14 cellular contexts compared by ENCODE assay signal in genomic region chr18:31679133-31679731, GRCh38. TPM values are rescaled to one million over a fixed set of nuclear protein-coding genes. Genes with fewer than 3 reads are reported as not detected.
A peak's percentile ranks its signal among the peaks of the same experiment; 100 is the strongest.
DNase-seq lines count a peak whose midpoint lies in the region; ATAC-seq, FAIRE-seq and TF ChIP-seq lines count a peak whose summit lies in the region.
"Had no signal": no experiment of that assay in that cellular context is flagged by ENCODE, and none has a peak within 500 bp of the region (broad histone marks: within the 10 kb centered on the region; RNA-seq: fewer than 3 reads in every experiment).

No MANE protein-coding gene starts in this region.

- intact Hi-C loops in pancreas (cut with DNase I), result no loop called here

- WGBS in GM23248 (ENCODE audit: low coverage in 1 of 2, low lambda C conversion rate in 2 of 2, missing lambda C conversion rate in 2 of 2), 2 experiments, result 44 to 46% methylated on average over 3 of the region's 3 CpGs
- 72 to 79% methylated on average over 3 of the region's 3 CpGs for WGBS in pancreas, 2 donors

- H2AFZ ChIP-seq in GM23248, result peak overlapping the region; percentile 62; the same call in 1 of the 2 replicates

- H3K9ac ChIP-seq in GM23248, result no peak overlapping the region; the same call in 1 of the 2 replicates

- H3F3A ChIP-seq in GM23248 (ENCODE audit: insufficient read depth), result peaks cover 21% of the 10 kb centered on the region

- H3K9me2 ChIP-seq in GM23248 (ENCODE audit: insufficient read depth), result no peaks in the 10 kb centered on the region

- no peaks in the 10 kb centered on the region for H3K27me3 ChIP-seq in GM23248 (replicated peaks; ENCODE audit: insufficient read depth)
- H3K27me3 ChIP-seq in pancreas, result no peaks in the 10 kb centered on the region

- no peak for TF ChIP-seq CTCF in pancreas (IDR thresholded peaks at IDR 0.05)

- peak overlapping the region; percentile 43 for H3K4me2 ChIP-seq in GM23248 (ENCODE audit: unreplicated experiment)

- ATAC-seq in SK-N-SH treated with all-trans-retinoic acid at 6 μM for 48 hours, result peak; percentile 54
- peak; percentile 55 to 76 (median 65) for ATAC-seq in pancreas
- no peak for ATAC-seq in HG02588 (IDR thresholded peaks at IDR 0.05; ENCODE audit: unreplicated experiment)

- H3K4me1 ChIP-seq in GM23248 (ENCODE audit: insufficient read depth) (peaks cover 14% of the 10 kb centered on the region), pancreas (peaks cover 0 to 12% (median 10%) of the 10 kb centered on the region in 3 donors)

- H4K20me1 ChIP-seq in GM23248 (ENCODE audit: insufficient read depth), result no peaks in the 10 kb centered on the region

- no peak for FAIRE-seq in pancreas (lab: Jason Lieb, UNC)

- H3K9me3 ChIP-seq in GM23248 (ENCODE audit: low read depth) (no peaks in the 10 kb centered on the region), pancreas (no peaks in the 10 kb centered on the region)

- DNase-seq in GM23248 (peak; percentile 88), fibroblast of gingiva (ENCODE audit: low read depth) (peak; percentile 67), pancreas (no peak), caudate nucleus (lab: John Stamatoyannopoulos, UW) (no peak), DMS79 treated with DMSO at 0.1 percent for 48 hours (lab: John Stamatoyannopoulos, UW) (no peak), hippocampal formation (lab: John Stamatoyannopoulos, UW) (no peak)
- DNase-seq: activated CD4-positive, alpha-beta T cell treated with anti-CD3 and anti-CD28 coated beads, Interleukin-2, amount 10 ng/mL, durations not matched to agents 24 days and 14 days; activated naive CD4-positive, alpha-beta T cell treated with anti-CD3 and anti-CD28 coated beads for 36 hours; NCI-H1048; NCI-H524 treated with DMSO at 0.1 percent for 48 hours; stimulated activated CD4-positive, alpha-beta T cell treated with anti-CD3 and anti-CD28 coated beads, Interleukin-2, amount 100 ng/mL, for 24 hours had no signal

- H3K4me3 ChIP-seq in GM23248 (peak overlapping the region; percentile 31; the same call in 1 of the 2 replicates), pancreas (no peak overlapping the region)

- in situ Hi-C loops in GM23248 (cut with MboI), result no loop called here

- no peaks in the 10 kb centered on the region for H3K36me3 ChIP-seq in GM23248 (ENCODE audit: low read depth)
- H3K36me3 ChIP-seq in pancreas, result no peaks in the 10 kb centered on the region

- no peaks in the 10 kb centered on the region for H3K79me2 ChIP-seq in GM23248 (ENCODE audit: insufficient read depth)

- H3K27ac ChIP-seq in GM23248, result peak overlapping the region; percentile 62
- H3K27ac ChIP-seq in pancreas, result peak overlapping the region in 2 of 4 donors; percentile 30 to 50
- no peak overlapping the region for H3K27ac ChIP-seq in caudate nucleus (ENCODE audit: low read depth, low read length)
- H3K27ac ChIP-seq: C4-2B had no signal

TF ChIP-seq in SK-N-SH treated with all-trans-retinoic acid at 6 μM for 48 hours, 23 proteins besides CTCF, POLR2A, EP300 and RAD21:
- no peak for TF ChIP-seq ZNF565 (CRISPR knock-in tag; conservative IDR thresholded peaks at IDR 0.05; ENCODE audit: low read depth)
- no peak for TF ChIP-seq TCF4 (CRISPR knock-in tag; IDR thresholded peaks at IDR 0.05; ENCODE audit: borderline replicate concordance)
- no peak for TF ChIP-seq ZC3H10 (CRISPR knock-in tag; IDR thresholded peaks at IDR 0.05)
- no peak for TF ChIP-seq ARNTL (CRISPR knock-in tag; IDR thresholded peaks at IDR 0.05; ENCODE audit: borderline replicate concordance, low read depth)
- TF ChIP-seq ZNF70 (CRISPR knock-in tag; IDR thresholded peaks at IDR 0.05), result no peak
- no peak for TF ChIP-seq OSR1 (CRISPR knock-in tag; IDR thresholded peaks at IDR 0.05)
- TF ChIP-seq, protein P1, sequence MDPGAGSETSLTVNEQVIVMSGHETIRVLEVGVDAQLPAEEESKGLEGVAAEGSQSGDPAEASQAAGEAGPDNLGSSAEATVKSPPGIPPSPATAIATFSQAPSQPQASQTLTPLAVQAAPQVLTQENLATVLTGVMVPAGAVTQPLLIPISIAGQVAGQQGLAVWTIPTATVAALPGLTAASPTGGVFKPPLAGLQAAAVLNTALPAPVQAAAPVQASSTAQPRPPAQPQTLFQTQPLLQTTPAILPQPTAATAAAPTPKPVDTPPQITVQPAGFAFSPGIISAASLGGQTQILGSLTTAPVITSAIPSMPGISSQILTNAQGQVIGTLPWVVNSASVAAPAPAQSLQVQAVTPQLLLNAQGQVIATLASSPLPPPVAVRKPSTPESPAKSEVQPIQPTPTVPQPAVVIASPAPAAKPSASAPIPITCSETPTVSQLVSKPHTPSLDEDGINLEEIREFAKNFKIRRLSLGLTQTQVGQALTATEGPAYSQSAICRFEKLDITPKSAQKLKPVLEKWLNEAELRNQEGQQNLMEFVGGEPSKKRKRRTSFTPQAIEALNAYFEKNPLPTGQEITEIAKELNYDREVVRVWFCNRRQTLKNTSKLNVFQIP (CRISPR knock-in tag; IDR thresholded peaks at IDR 0.05; ENCODE audit: borderline replicate concordance, low read depth), result no peak
- TF ChIP-seq ZFP30 (CRISPR knock-in tag; IDR thresholded peaks at IDR 0.05), result no peak
- no peak for TF ChIP-seq ISL1 (CRISPR knock-in tag; IDR thresholded peaks at IDR 0.05)
- no peak for TF ChIP-seq TOX (CRISPR knock-in tag; IDR thresholded peaks at IDR 0.05; ENCODE audit: borderline replicate concordance)
- TF ChIP-seq ZNF8 (CRISPR knock-in tag; IDR thresholded peaks at IDR 0.05), result no peak
- TF ChIP-seq ZFP3 (CRISPR knock-in tag; IDR thresholded peaks at IDR 0.05), result no peak
- TF ChIP-seq GLIS3 (CRISPR knock-in tag; IDR thresholded peaks at IDR 0.05), result no peak
- no peak for TF ChIP-seq RARB (CRISPR knock-in tag; IDR thresholded peaks at IDR 0.05)
- no peak for TF ChIP-seq ESRRG (CRISPR knock-in tag; IDR thresholded peaks at IDR 0.05)
- no peak for TF ChIP-seq CSRNP3 (CRISPR knock-in tag; IDR thresholded peaks at IDR 0.05)
- TF ChIP-seq BACH2 (CRISPR knock-in tag; IDR thresholded peaks at IDR 0.05; ENCODE audit: borderline replicate concordance), result no peak
- no peak for TF ChIP-seq CSDC2 (CRISPR knock-in tag; IDR thresholded peaks at IDR 0.05)
- TF ChIP-seq, protein P2, sequence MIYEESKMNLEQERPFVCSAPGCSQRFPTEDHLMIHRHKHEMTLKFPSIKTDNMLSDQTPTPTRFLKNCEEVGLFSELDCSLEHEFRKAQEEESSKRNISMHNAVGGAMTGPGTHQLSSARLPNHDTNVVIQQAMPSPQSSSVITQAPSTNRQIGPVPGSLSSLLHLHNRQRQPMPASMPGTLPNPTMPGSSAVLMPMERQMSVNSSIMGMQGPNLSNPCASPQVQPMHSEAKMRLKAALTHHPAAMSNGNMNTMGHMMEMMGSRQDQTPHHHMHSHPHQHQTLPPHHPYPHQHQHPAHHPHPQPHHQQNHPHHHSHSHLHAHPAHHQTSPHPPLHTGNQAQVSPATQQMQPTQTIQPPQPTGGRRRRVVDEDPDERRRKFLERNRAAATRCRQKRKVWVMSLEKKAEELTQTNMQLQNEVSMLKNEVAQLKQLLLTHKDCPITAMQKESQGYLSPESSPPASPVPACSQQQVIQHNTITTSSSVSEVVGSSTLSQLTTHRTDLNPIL (CRISPR knock-in tag; IDR thresholded peaks at IDR 0.05; ENCODE audit: low read depth), result no peak

RNA-seq across cellular contexts. Expression of gene B4GALT6, which starts 5.1 kb away (rescaled TPM):
- total RNA-seq in GM23248 (2014; rRNA removed; shearing (Covaris generic)), result 2.4 and 2.8 TPM in 2 replicates
- polyA plus RNA-seq in GM23248 (2016; fragmentation: Nextera tagmentation; extraction: Ambion mirVana) (1.2 and 1.3 TPM in 2 replicates), pancreas (1 to 10 TPM; 1.2 to 3.8 TPM)
- 1 to 10 TPM in 5 of 6 donors, under 1 TPM in 1; 0.79 to 4.6 (median 2.8) TPM for total RNA-seq in pancreas

Comparison
In these comparisons a context has a peak if more than half of its experiments do, and no peak if none do; other contexts are left out.
1. DNase-seq: peak in GM23248 (single experiment) and fibroblast of gingiva (single experiment); none in pancreas (0 of 6), caudate nucleus (0 of 61), DMS79 treated with DMSO at 0.1 percent for 48 hours (single experiment) and hippocampal formation (0 of 2).